Comparison of ENCODE assay signal across 22 cellular contexts in the genomic region with DNA sequence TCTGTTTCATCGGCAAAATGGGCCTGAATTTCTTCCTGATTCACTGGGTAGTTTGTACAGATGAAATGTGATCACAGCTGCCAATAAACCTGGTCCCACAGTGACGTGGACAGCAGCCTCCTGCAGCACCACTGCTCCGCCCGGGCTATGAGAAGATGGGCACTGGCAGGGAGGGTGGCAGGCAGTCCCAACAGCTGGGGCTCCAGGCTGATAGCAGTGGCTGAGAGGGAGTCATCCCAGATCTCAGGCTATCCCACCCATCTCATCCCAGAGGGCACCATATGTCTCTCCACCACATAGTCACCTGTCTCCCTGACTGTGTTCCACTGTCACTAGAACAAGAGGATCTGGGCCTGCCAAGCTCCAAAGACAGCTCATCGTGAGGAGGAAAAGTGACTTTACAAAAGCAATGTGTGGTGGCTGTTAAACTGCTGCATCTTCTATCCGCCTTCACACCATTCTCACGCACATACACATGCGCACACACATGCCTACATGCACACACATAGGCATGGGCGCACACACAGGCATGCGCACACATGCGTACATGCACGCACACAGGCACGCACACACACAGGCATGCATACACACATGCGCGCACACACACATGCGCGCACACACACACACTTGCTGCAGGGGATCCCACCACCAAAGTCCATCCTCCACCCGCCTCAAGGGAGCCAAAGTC. TPM values are rescaled to one million over a fixed set of nuclear protein-coding genes. Genes with fewer than 3 reads are reported as not detected.
A peak's percentile ranks its signal among the peaks of the same experiment; 100 is the strongest.
DNase-seq lines count a peak whose midpoint lies in the region; ATAC-seq, FAIRE-seq and TF ChIP-seq lines count a peak whose summit lies in the region.
"Had no signal": no experiment of that assay in that cellular context is flagged by ENCODE, and none has a peak within 500 bp of the region (broad histone marks: within the 10 kb centered on the region; RNA-seq: fewer than 3 reads in every experiment).

No MANE protein-coding gene starts in this region.

- DNase-seq in NCI-H524 treated with DMSO at 0.1 percent for 48 hours (lab: John Stamatoyannopoulos, UW): peak; percentile 48
- DNase-seq in HepG2 (ENCODE audit: low spot score): no peak
- no peak for DNase-seq in retina
- DNase-seq in COR-L47 (lab: John Stamatoyannopoulos, UW): no peak
- DNase-seq: activated CD4-positive, alpha-beta T cell treated with anti-CD3 and anti-CD28 coated beads, Interleukin-2, amount 10 ng/mL, durations not matched to agents 7 days and 5 days; activated CD8-positive, alpha-beta memory T cell treated with anti-CD3 and anti-CD28 coated beads, Interleukin-2, amount 10 ng/mL, durations not matched to agents 7 days and 5 days; CD8-positive, alpha-beta T cell; DMS79; effector CD4-positive, alpha-beta T cell; hippocampal formation; NCI-H1105; NCI-H2081; SK-N-SH; T-helper 2 cell; testis had no signal

- intact Hi-C loops in HepG2 (cut with micrococcal nuclease; ENCODE audit: unreplicated experiment): no loop called here

- ATAC-seq in HepG2 (no peak), HG02678 (IDR thresholded peaks at IDR 0.05; ENCODE audit: unreplicated experiment) (no peak), GM21367 (IDR thresholded peaks at IDR 0.05; ENCODE audit: unreplicated experiment) (no peak)
- ATAC-seq: activated CD8-positive, alpha-beta memory T cell treated with anti-CD3 and anti-CD28 coated beads, Interleukin-2, amount 10 ng/mL, durations not matched to agents 7 days and 5 days; activated T-helper 17 cell treated with anti-CD3 and anti-CD28 coated beads, Interleukin-2, amount 50 U/mL, for 72 hours; CD8-positive, alpha-beta T cell; esophagus mucosa had no signal

- no peaks in the 10 kb centered on the region for H3K4me1 ChIP-seq in HEK293 (ENCODE audit: control insufficient read depth, insufficient read depth, low read length)
- H3K4me1 ChIP-seq in HepG2 (ENCODE audit: insufficient read depth, low read length): no peaks in the 10 kb centered on the region
- peaks cover 9% of the 10 kb centered on the region for H3K4me1 ChIP-seq in rectal smooth muscle tissue (ENCODE audit: control insufficient read depth, insufficient read depth, low read length)

- no peak overlapping the region for H3K4me2 ChIP-seq in HepG2 (ENCODE audit: low read depth, low read length)
- H3K4me2 ChIP-seq: SK-N-SH had no signal

- CTCF ChIA-PET in HEK293 (lab: Yijun Ruan, JAX): no interaction called here
- CTCF ChIA-PET in HepG2 (lab: Yijun Ruan, JAX; ENCODE audit: low intra/inter-chr PET ratio, low total read pairs): no interaction called here

- no peak for TF ChIP-seq CTCF in HEK293 (tag by site-specific recombination; IDR thresholded peaks at IDR 0.05)
- TF ChIP-seq CTCF in HepG2 (CRISPR knock-in tag; IDR thresholded peaks at IDR 0.05): no peak

- no peak overlapping the region for H2AFZ ChIP-seq in HepG2 (ENCODE audit: low read length)

- POLR2A ChIA-PET in HEK293 (lab: Yijun Ruan, JAX): no interaction called here
- POLR2A ChIA-PET in HepG2 (lab: Yijun Ruan, JAX): no interaction called here

- no peaks in the 10 kb centered on the region for H4K20me1 ChIP-seq in HepG2 (ENCODE audit: insufficient read depth, low read length)

- TF ChIP-seq RAD21 in HepG2 (CRISPR knock-in tag; IDR thresholded peaks at IDR 0.05): no peak

- no TSS peak for BruUV-seq in HepG2 (replicated peaks; lab: Mats Ljungman, UMichigan)

- in situ Hi-C loops in HepG2 (cut with HindIII; ENCODE audit: extremely low pct_ligation_motif_present, low pct_unique_long_range_greater_than_20kb): no loop called here

- FAIRE-seq in HepG2 (lab: Jason Lieb, UNC): no peak
- FAIRE-seq: frontal cortex had no signal

- no peak overlapping the region for H3K9ac ChIP-seq in HepG2 (ENCODE audit: insufficient read depth, low read depth, low read length)
- H3K9ac ChIP-seq in rectal smooth muscle tissue (ENCODE audit: low read length): no peak overlapping the region
- H3K9ac ChIP-seq: SK-N-SH had no signal

- no peaks in the 10 kb centered on the region for H3K79me2 ChIP-seq in HepG2 (ENCODE audit: insufficient read depth, low read length)

- H3K9me3 ChIP-seq in HEK293 (ENCODE audit: control insufficient read depth, insufficient read depth, low read depth, low read length) (no peaks in the 10 kb centered on the region), HepG2 (ENCODE audit: low read length) (peaks cover 5% of the 10 kb centered on the region; the same call in 1 of the 2 replicates)
- H3K9me3 ChIP-seq: SK-N-SH, testis had no signal

- H3K27me3 ChIP-seq in HepG2 (ENCODE audit: control insufficient read depth in 1 of 2, insufficient read depth in 2 of 2, low read length in 2 of 2): peaks cover 0 to 6% of the 10 kb centered on the region in 2 experiments; a peak in 1 of 5 replicates
- no peaks in the 10 kb centered on the region for H3K27me3 ChIP-seq in rectal smooth muscle tissue (ENCODE audit: control insufficient read depth, insufficient read depth, low read length)
- H3K27me3 ChIP-seq: testis had no signal

- WGBS in HepG2 (ENCODE audit: low lambda C conversion rate): 83% methylated on average over 15 of the region's 18 CpGs

- H3K4me3 ChIP-seq in HEK293 (ENCODE audit: low read depth, low read length) (no peak overlapping the region), HepG2 (replicated peaks in 1 of 3; ENCODE audit: insufficient read depth in 1 of 3, low read depth in 2 of 3, low read length in 3 of 3) (no peak overlapping the region), rectal smooth muscle tissue (ENCODE audit: low read length) (no peak overlapping the region)
- H3K4me3 ChIP-seq: testis had no signal

- H3K27ac ChIP-seq in HEK293 (ENCODE audit: extremely low read depth, low read depth, low read length): no peak overlapping the region
- H3K27ac ChIP-seq in HepG2 (ENCODE audit: extremely low read length, insufficient read depth, low read length): no peak overlapping the region
- peak overlapping the region; percentile 6 for H3K27ac ChIP-seq in rectal smooth muscle tissue (ENCODE audit: low read depth, low read length)
- H3K27ac ChIP-seq: testis had no signal

- no peak for TF ChIP-seq EP300 in HepG2 (IDR thresholded peaks at IDR 0.05; ENCODE audit: low read depth in 2 of 2, low read length in 2 of 2)
- TF ChIP-seq EP300 in HepG2 (CRISPR knock-in tag; IDR thresholded peaks at IDR 0.05; ENCODE audit: borderline replicate concordance): no peak

- no peak for TF ChIP-seq POLR2A in HepG2 (IDR thresholded peaks at IDR 0.05; ENCODE audit: insufficient read depth in 1 of 2, low read depth in 2 of 2, low read length in 2 of 2)

- H3K36me3 ChIP-seq in HEK293 (ENCODE audit: control insufficient read depth in 2 of 2, insufficient read depth in 1 of 2, low read length in 2 of 2) (peaks cover 0 to 34% of the 10 kb centered on the region in 2 experiments; a peak in 1 of 3 replicates), HepG2 (replicated peaks in 1 of 2; ENCODE audit: control insufficient read depth in 1 of 2, insufficient read depth in 2 of 2, low read length in 2 of 2) (no peaks in the 10 kb centered on the region), rectal smooth muscle tissue (ENCODE audit: control insufficient read depth, insufficient read depth, low read length) (peaks cover 18% of the 10 kb centered on the region)

TF ChIP-seq in HEK293, 187 proteins besides CTCF, POLR2A, EP300 and RAD21:
- TF ChIP-seq ZNF341 (tag by site-specific recombination; IDR thresholded peaks at IDR 0.05; ENCODE audit: low read depth) (peak; percentile 58), KLF9 (tag by site-specific recombination; IDR thresholded peaks at IDR 0.05; ENCODE audit: low read depth) (no peak)

TF ChIP-seq in HepG2, 621 proteins besides CTCF, POLR2A, EP300 and RAD21:
- TF ChIP-seq, protein P1, sequence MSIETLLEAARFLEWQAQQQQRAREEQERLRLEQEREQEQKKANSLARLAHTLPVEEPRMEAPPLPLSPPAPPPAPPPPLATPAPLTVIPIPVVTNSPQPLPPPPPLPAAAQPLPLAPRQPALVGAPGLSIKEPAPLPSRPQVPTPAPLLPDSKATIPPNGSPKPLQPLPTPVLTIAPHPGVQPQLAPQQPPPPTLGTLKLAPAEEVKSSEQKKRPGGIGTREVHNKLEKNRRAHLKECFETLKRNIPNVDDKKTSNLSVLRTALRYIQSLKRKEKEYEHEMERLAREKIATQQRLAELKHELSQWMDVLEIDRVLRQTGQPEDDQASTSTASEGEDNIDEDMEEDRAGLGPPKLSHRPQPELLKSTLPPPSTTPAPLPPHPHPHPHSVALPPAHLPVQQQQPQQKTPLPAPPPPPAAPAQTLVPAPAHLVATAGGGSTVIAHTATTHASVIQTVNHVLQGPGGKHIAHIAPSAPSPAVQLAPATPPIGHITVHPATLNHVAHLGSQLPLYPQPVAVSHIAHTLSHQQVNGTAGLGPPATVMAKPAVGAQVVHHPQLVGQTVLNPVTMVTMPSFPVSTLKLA (IDR thresholded peaks at IDR 0.05): 0 out of 2 replicates have a peak, but pooled peaks have one; percentile 3
- TF ChIP-seq MAZ (IDR thresholded peaks at IDR 0.05; ENCODE audit: borderline replicate concordance, low read depth, low read length): no peak
- no peak for TF ChIP-seq MAZ (CRISPR knock-in tag; IDR thresholded peaks at IDR 0.05; ENCODE audit: low read depth)
TF ChIP-seq in HepG2: peak in this region for 1.

RNA-seq across cellular contexts. Expression of a gene that starts 46.2 kb away (rescaled TPM):
- not detected in 2 replicates for total RNA-seq in HepG2 (2016; rRNA removed; fragmentation: Illumina TruSeq; extraction: Trizol)
- total RNA-seq in HepG2 (2016; cell fraction: cytosol; rRNA removed; fragmentation: Illumina TruSeq; extraction: Trizol; ENCODE audit: low read depth): not detected in 2 replicates
- not detected in 2 replicates for total RNA-seq in HepG2 (2016; cell fraction: insoluble cytoplasmic fraction; rRNA removed; fragmentation: Illumina TruSeq; extraction: Trizol)
- not detected in 2 replicates for total RNA-seq in HepG2 (2016; cell fraction: membrane; rRNA removed; fragmentation: Illumina TruSeq; extraction: Trizol)
- not detected in 2 replicates for total RNA-seq in HepG2 (2016; cell fraction: nucleus; rRNA removed; fragmentation: Illumina TruSeq; extraction: Trizol)
- polyA plus RNA-seq in HepG2 (2011; rRNA removed): not detected in 2 replicates
- not detected in 2 replicates for polyA plus RNA-seq in HepG2 (2011; cell fraction: cytosol; rRNA removed)
- not detected in 2 replicates for polyA plus RNA-seq in HepG2 (2011; cell fraction: nucleus; rRNA removed)
- 0.08 and 0.16 TPM in 2 replicates for polyA plus RNA-seq in HepG2 (2012)
- polyA plus RNA-seq in HepG2 (2016; cell fraction: cytosol; fragmentation: Illumina TruSeq; extraction: Trizol; ENCODE audit: low read depth): not detected in 2 replicates
- not detected in 2 replicates for polyA plus RNA-seq in HepG2 (2016; cell fraction: insoluble cytoplasmic fraction; fragmentation: Illumina TruSeq; extraction: Trizol; ENCODE audit: low read depth)
- polyA plus RNA-seq in HepG2 (2016; cell fraction: membrane; fragmentation: Illumina TruSeq; extraction: Trizol; ENCODE audit: low read depth): not detected in 2 replicates
- not detected in 2 replicates for polyA plus RNA-seq in HepG2 (2016; cell fraction: nucleus; fragmentation: Illumina TruSeq; extraction: Trizol; ENCODE audit: insufficient read depth, low read depth)
- polyA minus RNA-seq in HepG2 (2011; rRNA and poly(A)+ RNA removed; ENCODE audit: low replicate concordance): 0.02 TPM in 1 of 2 replicates, not detected in the other
- polyA minus RNA-seq in HepG2 (2011; cell fraction: cytosol; rRNA and poly(A)+ RNA removed): not detected in 2 replicates
- not detected in 2 replicates for polyA minus RNA-seq in HepG2 (2011; cell fraction: nucleus; rRNA and poly(A)+ RNA removed)
